ENCODE assay signal across 8 cellular contexts in genomic region chr11:130434521-130435223, GRCh38. TPM values are rescaled to one million over a fixed set of nuclear protein-coding genes. Genes with fewer than 3 reads are reported as not detected.
DNase-seq lines count a peak whose midpoint lies in the region; ATAC-seq and TF ChIP-seq lines count a peak whose summit lies in the region.

No MANE protein-coding gene starts in this region.

- peak overlapping the region; percentile 48 for H3K27ac ChIP-seq in angular gyrus (ENCODE audit: low read depth, low read length)
- H3K27ac ChIP-seq in left ventricle myocardium inferior (replicated peaks), result peak overlapping the region; percentile 81
- peak overlapping the region; percentile 65 to 68 for H3K27ac ChIP-seq in uterus

- ATAC-seq in HG02759 (IDR thresholded peaks at IDR 0.05; ENCODE audit: unreplicated experiment), result peak; percentile 88

- H3K9me3 ChIP-seq in left ventricle myocardium inferior (replicated peaks) (no peaks in the 10 kb centered on the region), uterus (no peaks in the 10 kb centered on the region)

- H3K27me3 ChIP-seq in left ventricle myocardium inferior (ENCODE audit: low read depth) (peaks cover 13% of the 10 kb centered on the region), uterus (no peaks in the 10 kb centered on the region)

- H3K4me3 ChIP-seq in GM12875 (ENCODE audit: low read depth, low read length), result peak overlapping the region; percentile 36
- peak overlapping the region; percentile 74 for H3K4me3 ChIP-seq in left ventricle myocardium inferior
- peak overlapping the region; percentile 25 to 49 for H3K4me3 ChIP-seq in uterus

- H3K36me3 ChIP-seq in left ventricle myocardium inferior (no peaks in the 10 kb centered on the region), uterus (no peaks in the 10 kb centered on the region)

- H3K4me1 ChIP-seq in left ventricle myocardium inferior (peaks cover 16% of the 10 kb centered on the region), uterus (no peaks in the 10 kb centered on the region)

- intact Hi-C loops in left ventricle myocardium inferior (cut with micrococcal nuclease), result loop anchor here (1.0 to 10.0 kb wide), 3 partner anchors 300 to 460 kb away; no protein-coding TSS in a partner anchor
- intact Hi-C loops in posterior vena cava (cut with DNase I), result loop anchor here (2.0 to 5.0 kb wide), 2 partner anchors 428 to 1807 kb away; no protein-coding TSS in a partner anchor
- intact Hi-C loops in uterus (cut with DNase I; ENCODE audit: low total_unique reads), result loop anchor here (1.0 kb wide), 1 partner anchor 428 kb away; no protein-coding TSS in a partner anchor

- DNase-seq in NCI-H1105 treated with DMSO at 0.1 percent for 48 hours (lab: John Stamatoyannopoulos, UW) (peak; percentile 93), T follicular helper cell (ENCODE audit: low read depth) (peak; percentile 43), left ventricle myocardium inferior (peak; percentile 68), posterior vena cava (ENCODE audit: low spot score) (peak; percentile 88), uterus (peak; percentile 73 to 78)

- TF ChIP-seq CTCF in GM12875 (IDR thresholded peaks at IDR 0.05; ENCODE audit: borderline replicate concordance, insufficient read depth, low read depth, low read length) (peak; percentile 78), left ventricle myocardium inferior (IDR thresholded peaks at IDR 0.05; ENCODE audit: borderline replicate concordance) (peak; percentile 78), uterus (IDR thresholded peaks at IDR 0.05) (peak; percentile 74 to 86 (median 84))

- TF ChIP-seq POLR2A in uterus (IDR thresholded peaks at IDR 0.05), result no peak

RNA-seq across cellular contexts. Expression of gene ADAMTS8, which starts 6.3 kb away (rescaled TPM):
- total RNA-seq in left ventricle myocardium inferior (0.85 TPM), posterior vena cava (1 to 10 TPM in 1 of 2 donors, under 1 TPM in 1; 0.86 to 3.4 TPM), uterus (1 to 10 TPM; 1.2 to 7.3 (median 4.6) TPM)

RNA-seq across cellular contexts. Expression of gene ADAMTS15, which starts 13.8 kb away (rescaled TPM):
- total RNA-seq in left ventricle myocardium inferior (22.9 TPM), posterior vena cava (10 to 100 TPM in 1 of 2 donors, 1 to 10 TPM in 1; 6.3 to 20.7 TPM), uterus (10 to 100 TPM in 1 of 4 donors, 1 to 10 TPM in 3; 2.0 to 16.6 (median 6.1) TPM)

Comparison
In these comparisons a context has a peak if more than half of its experiments do, and no peak if none do; other contexts are left out.
1. Peak in every context shown above with its lines: DNase-seq, ATAC-seq, H3K4me3 ChIP-seq and H3K27ac ChIP-seq.
2. DNase-seq: peak in every context shown above with its lines; median percentile 93 in NCI-H1105 treated with DMSO at 0.1 percent for 48 hours; 88 in posterior vena cava; 76 in uterus; 68 in left ventricle myocardium inferior; 43 in T follicular helper cell.